In the genomic region with DNA sequence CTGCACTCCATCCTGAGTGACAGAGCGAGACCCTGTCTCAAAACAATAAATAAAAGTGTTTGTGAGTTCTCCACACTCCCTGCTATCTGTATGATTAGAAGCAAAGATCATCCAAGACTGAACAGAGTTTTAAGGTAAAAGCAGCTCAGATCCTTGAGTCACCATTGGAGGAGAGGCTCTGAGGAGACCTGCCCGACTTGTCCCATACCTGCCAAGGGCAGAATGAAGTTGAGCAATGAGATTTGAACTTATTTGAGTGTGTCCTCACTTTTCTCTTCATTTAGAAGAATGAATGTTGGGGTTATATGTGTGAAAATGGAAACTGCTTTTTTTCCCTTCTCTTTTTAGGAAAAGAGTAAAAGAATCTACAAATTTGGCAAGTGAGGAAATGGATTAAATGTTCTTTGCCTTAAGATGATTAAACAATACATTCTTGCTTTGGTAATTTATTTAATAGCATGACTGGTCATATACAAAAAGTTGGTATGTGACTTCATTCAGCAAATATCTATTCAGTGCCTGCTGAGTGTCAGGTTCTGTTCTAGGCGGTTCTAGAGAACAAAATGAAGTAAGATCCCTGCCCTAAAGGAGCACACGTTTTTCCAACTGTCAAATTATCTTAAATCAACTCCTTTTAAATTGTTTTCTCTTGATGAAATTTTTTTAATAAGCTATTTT, we compare ENCODE assay signal across 29 cellular contexts.
"Had no signal": no experiment of that assay in that cellular context is flagged by ENCODE, and none has a peak within 500 bp of the region (broad histone marks: within the 10 kb centered on the region; RNA-seq: fewer than 3 reads in every experiment).

No MANE protein-coding gene starts in this region.

- DNase-seq: activated CD4-positive, alpha-beta memory T cell treated with anti-CD3 and anti-CD28 coated beads, Interleukin-2, amount 10 ng/mL, durations not matched to agents 7 days and 5 days; activated CD4-positive, alpha-beta T cell treated with anti-CD3 and anti-CD28 coated beads for 36 hours; activated CD4-positive, alpha-beta T cell treated with anti-CD3 and anti-CD28 coated beads, Interleukin-2, amount 10 ng/mL, durations not matched to agents 7 days and 5 days; activated CD4-positive, alpha-beta T cell treated with anti-CD3 and anti-CD28 coated beads, Interleukin-2, amount 50 U/mL, for 4 hours; activated CD4-positive, CD25-positive, alpha-beta regulatory T cell; activated CD4-positive, CD25-positive, alpha-beta regulatory T cell treated with anti-CD3 and anti-CD28 coated beads, Interleukin-2, amount 50 U/mL, for 72 hours; activated CD8-positive, alpha-beta memory T cell treated with anti-CD3 and anti-CD28 coated beads, Interleukin-2, amount 50 U/mL, for 48 hours; activated gamma-delta T cell; activated naive CD4-positive, alpha-beta T cell; activated naive CD4-positive, alpha-beta T cell treated with anti-CD3 and anti-CD28 coated beads, Interleukin-2, amount 10 ng/mL, durations not matched to agents 7 days and 5 days; activated naive CD8-positive, alpha-beta T cell treated with anti-CD3 and anti-CD28 coated beads, Interleukin-2, amount 10 ng/mL, durations not matched to agents 7 days and 5 days; activated T-cell treated with anti-CD3 and anti-CD28 coated beads for 4 hours; activated T-cell treated with anti-CD3 and anti-CD28 coated beads, Interleukin-2, amount 50 U/mL, for 4 hours; brain microvascular endothelial cell; dorsolateral prefrontal cortex; effector memory CD4-positive, alpha-beta T cell; endodermal cell; erythroblast; esophagus squamous epithelium; foreskin melanocyte; heart right ventricle; T-helper 2 cell had no signal

- FAIRE-seq: bronchial epithelial cell had no signal

- H3K27ac Mint-ChIP-seq: activated CD4-positive, alpha-beta memory T cell treated with anti-CD3 and anti-CD28 coated beads, Interleukin-2, amount 10 ng/mL, durations not matched to agents 7 days and 5 days; activated CD4-positive, alpha-beta T cell treated with anti-CD3 and anti-CD28 coated beads for 36 hours; activated CD4-positive, alpha-beta T cell treated with anti-CD3 and anti-CD28 coated beads, Interleukin-2, amount 10 ng/mL, durations not matched to agents 7 days and 5 days; activated naive CD4-positive, alpha-beta T cell treated with anti-CD3 and anti-CD28 coated beads, Interleukin-2, amount 10 ng/mL, durations not matched to agents 7 days and 5 days; activated naive CD4-positive, alpha-beta T cell treated with anti-CD3 and anti-CD28 coated beads, Interleukin-2, amount 50 U/mL, for 72 hours; activated naive CD8-positive, alpha-beta T cell treated with anti-CD3 and anti-CD28 coated beads, Interleukin-2, amount 10 ng/mL, durations not matched to agents 7 days and 5 days; dendritic cell treated with granulocyte-macrophage colony-stimulating factor and Interleukin-4, amounts not matched to agents 40 ng/mL and 50 ng/mL, for 4 days; endodermal cell had no signal

- ATAC-seq: activated CD4-positive, alpha-beta T cell treated with anti-CD3 and anti-CD28 coated beads for 36 hours; activated naive CD4-positive, alpha-beta T cell treated with anti-CD3 and anti-CD28 coated beads, Interleukin-2, amount 50 U/mL, for 72 hours; activated T-cell treated with anti-CD3 and anti-CD28 coated beads, Interleukin-2, amount 50 U/mL, for 4 hours; gastroesophageal sphincter; heart right ventricle had no signal

- H3K36me3 ChIP-seq: ascending aorta, brain microvascular endothelial cell, esophagus squamous epithelium, gastroesophageal sphincter, heart right ventricle had no signal

- H3K9me3 Mint-ChIP-seq: activated CD4-positive, alpha-beta memory T cell treated with anti-CD3 and anti-CD28 coated beads, Interleukin-2, amount 10 ng/mL, durations not matched to agents 7 days and 5 days; activated CD4-positive, alpha-beta T cell treated with anti-CD3 and anti-CD28 coated beads, Interleukin-2, amount 10 ng/mL, durations not matched to agents 7 days and 5 days; activated naive CD4-positive, alpha-beta T cell treated with anti-CD3 and anti-CD28 coated beads, Interleukin-2, amount 10 ng/mL, durations not matched to agents 7 days and 5 days; activated naive CD4-positive, alpha-beta T cell treated with anti-CD3 and anti-CD28 coated beads, Interleukin-2, amount 50 U/mL, for 72 hours; activated naive CD8-positive, alpha-beta T cell treated with anti-CD3 and anti-CD28 coated beads, Interleukin-2, amount 10 ng/mL, durations not matched to agents 7 days and 5 days; activated T-cell treated with anti-CD3 and anti-CD28 coated beads, Interleukin-2, amount 50 U/mL, for 4 hours; central memory CD8-positive, alpha-beta T cell; dendritic cell treated with granulocyte-macrophage colony-stimulating factor and Interleukin-4, amounts not matched to agents 40 ng/mL and 50 ng/mL, for 4 days; endodermal cell had no signal

- H3K4me1 Mint-ChIP-seq: activated CD4-positive, alpha-beta memory T cell treated with anti-CD3 and anti-CD28 coated beads, Interleukin-2, amount 10 ng/mL, durations not matched to agents 7 days and 5 days; activated CD4-positive, alpha-beta T cell treated with anti-CD3 and anti-CD28 coated beads for 36 hours; activated CD4-positive, alpha-beta T cell treated with anti-CD3 and anti-CD28 coated beads, Interleukin-2, amount 10 ng/mL, durations not matched to agents 7 days and 5 days; activated naive CD4-positive, alpha-beta T cell treated with anti-CD3 and anti-CD28 coated beads, Interleukin-2, amount 10 ng/mL, durations not matched to agents 7 days and 5 days; activated naive CD8-positive, alpha-beta T cell treated with anti-CD3 and anti-CD28 coated beads, Interleukin-2, amount 10 ng/mL, durations not matched to agents 7 days and 5 days; central memory CD8-positive, alpha-beta T cell had no signal

- H3K27ac ChIP-seq: ascending aorta, brain microvascular endothelial cell, coronary artery, dorsolateral prefrontal cortex, gastroesophageal sphincter, heart right ventricle had no signal

- H3K4me1 ChIP-seq: ascending aorta, gastroesophageal sphincter, heart right ventricle had no signal

- H3K27me3 ChIP-seq: ascending aorta, brain microvascular endothelial cell, dorsolateral prefrontal cortex, gastroesophageal sphincter, heart right ventricle had no signal

- H3K36me3 Mint-ChIP-seq: activated naive CD4-positive, alpha-beta T cell treated with anti-CD3 and anti-CD28 coated beads, Interleukin-2, amount 10 ng/mL, durations not matched to agents 7 days and 5 days; activated naive CD4-positive, alpha-beta T cell treated with anti-CD3 and anti-CD28 coated beads, Interleukin-2, amount 50 U/mL, for 72 hours; activated naive CD8-positive, alpha-beta T cell treated with anti-CD3 and anti-CD28 coated beads, Interleukin-2, amount 10 ng/mL, durations not matched to agents 7 days and 5 days had no signal

- H3K4me3 ChIP-seq: ascending aorta, coronary artery, dorsolateral prefrontal cortex, esophagus squamous epithelium, gastroesophageal sphincter, heart right ventricle had no signal

- H3K4me3 Mint-ChIP-seq: activated CD4-positive, alpha-beta memory T cell treated with anti-CD3 and anti-CD28 coated beads, Interleukin-2, amount 10 ng/mL, durations not matched to agents 7 days and 5 days; activated CD4-positive, alpha-beta T cell treated with anti-CD3 and anti-CD28 coated beads for 36 hours; activated CD4-positive, alpha-beta T cell treated with anti-CD3 and anti-CD28 coated beads, Interleukin-2, amount 10 ng/mL, durations not matched to agents 7 days and 5 days; activated naive CD4-positive, alpha-beta T cell treated with anti-CD3 and anti-CD28 coated beads, Interleukin-2, amount 10 ng/mL, durations not matched to agents 7 days and 5 days; activated naive CD8-positive, alpha-beta T cell treated with anti-CD3 and anti-CD28 coated beads, Interleukin-2, amount 10 ng/mL, durations not matched to agents 7 days and 5 days; activated T-cell treated with anti-CD3 and anti-CD28 coated beads, Interleukin-2, amount 50 U/mL, for 4 hours; central memory CD8-positive, alpha-beta T cell; dendritic cell treated with granulocyte-macrophage colony-stimulating factor and Interleukin-4, amounts not matched to agents 40 ng/mL and 50 ng/mL, for 4 days; endodermal cell had no signal

- H3K9me3 ChIP-seq: ascending aorta, esophagus squamous epithelium, gastroesophageal sphincter, heart right ventricle had no signal
